ENCODE assay signal across 2 cellular contexts in the genomic region with DNA sequence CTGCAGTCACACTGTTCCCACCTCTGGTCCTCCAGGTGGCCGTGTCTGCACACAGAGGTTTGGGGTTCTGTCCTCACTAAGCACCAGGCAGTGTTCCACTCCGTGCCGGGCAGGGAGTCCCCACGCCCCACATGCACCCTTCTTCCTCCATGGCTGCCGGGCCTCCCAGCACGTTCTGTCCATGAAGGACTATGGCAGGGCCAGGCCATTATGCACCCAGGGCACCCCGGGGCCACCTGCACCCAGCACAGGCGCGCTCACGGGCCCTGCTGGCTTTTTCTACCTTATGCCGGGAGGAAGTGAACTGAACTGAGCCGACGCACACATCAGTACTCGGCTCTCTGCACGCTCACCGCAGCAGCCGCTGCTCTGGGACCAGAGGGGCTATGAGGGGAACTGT.
A peak's percentile ranks its signal among the peaks of the same experiment; 100 is the strongest.
TF ChIP-seq lines count a peak whose summit lies in the region.

No MANE protein-coding gene starts in this region.

TF ChIP-seq in K562, 482 proteins besides CTCF, POLR2A, EP300 and RAD21 (continues in another document):
- TF ChIP-seq ARID1B (IDR thresholded peaks at IDR 0.05) = no peak
- peak; percentile 65 for TF ChIP-seq RBFOX2 (IDR thresholded peaks at IDR 0.05; ENCODE audit: low read depth, low read length)
- no peak for TF ChIP-seq MCM5 (IDR thresholded peaks at IDR 0.05; ENCODE audit: low read depth)
- no peak for TF ChIP-seq CAMTA2 (CRISPR knock-in tag; conservative IDR thresholded peaks at IDR 0.05)
- TF ChIP-seq ZNF143 (CRISPR knock-in tag; IDR thresholded peaks at IDR 0.05) = no peak
- no peak for TF ChIP-seq DPF2 (IDR thresholded peaks at IDR 0.05)
- TF ChIP-seq POLR2G (IDR thresholded peaks at IDR 0.05; ENCODE audit: low read depth, low read length) = peak; percentile 69; the same call in 1 of the 2 replicates
- no peak for TF ChIP-seq GTF2F1 (IDR thresholded peaks at IDR 0.05; ENCODE audit: low read depth, low read length)
- TF ChIP-seq MTF1 (CRISPR knock-in tag; IDR thresholded peaks at IDR 0.05; ENCODE audit: borderline replicate concordance) = no peak
- TF ChIP-seq, protein P1, sequence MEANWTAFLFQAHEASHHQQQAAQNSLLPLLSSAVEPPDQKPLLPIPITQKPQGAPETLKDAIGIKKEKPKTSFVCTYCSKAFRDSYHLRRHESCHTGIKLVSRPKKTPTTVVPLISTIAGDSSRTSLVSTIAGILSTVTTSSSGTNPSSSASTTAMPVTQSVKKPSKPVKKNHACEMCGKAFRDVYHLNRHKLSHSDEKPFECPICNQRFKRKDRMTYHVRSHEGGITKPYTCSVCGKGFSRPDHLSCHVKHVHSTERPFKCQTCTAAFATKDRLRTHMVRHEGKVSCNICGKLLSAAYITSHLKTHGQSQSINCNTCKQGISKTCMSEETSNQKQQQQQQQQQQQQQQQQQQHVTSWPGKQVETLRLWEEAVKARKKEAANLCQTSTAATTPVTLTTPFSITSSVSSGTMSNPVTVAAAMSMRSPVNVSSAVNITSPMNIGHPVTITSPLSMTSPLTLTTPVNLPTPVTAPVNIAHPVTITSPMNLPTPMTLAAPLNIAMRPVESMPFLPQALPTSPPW (CRISPR knock-in tag; IDR thresholded peaks at IDR 0.05) = no peak
- TF ChIP-seq ZNF316 (IDR thresholded peaks at IDR 0.05) = no peak
- TF ChIP-seq ZNF449 (CRISPR knock-in tag; IDR thresholded peaks at IDR 0.05) = no peak
- TF ChIP-seq GABPA (tag; conservative IDR thresholded peaks at IDR 0.05; ENCODE audit: low read depth) = no peak
- TF ChIP-seq TAF9B (IDR thresholded peaks at IDR 0.05; ENCODE audit: partially characterized antibody) = no peak
- no peak for TF ChIP-seq PKNOX1 (IDR thresholded peaks at IDR 0.05)
- peak; percentile 32 for TF ChIP-seq RBM22 (IDR thresholded peaks at IDR 0.05; ENCODE audit: low read depth, low read length, poor library complexity, severe bottlenecking)
- no peak for TF ChIP-seq L3MBTL2 (IDR thresholded peaks at IDR 0.05)
- no peak for TF ChIP-seq HEY1 (CRISPR knock-in tag; IDR thresholded peaks at IDR 0.05; ENCODE audit: borderline replicate concordance)
- TF ChIP-seq, protein P2, sequence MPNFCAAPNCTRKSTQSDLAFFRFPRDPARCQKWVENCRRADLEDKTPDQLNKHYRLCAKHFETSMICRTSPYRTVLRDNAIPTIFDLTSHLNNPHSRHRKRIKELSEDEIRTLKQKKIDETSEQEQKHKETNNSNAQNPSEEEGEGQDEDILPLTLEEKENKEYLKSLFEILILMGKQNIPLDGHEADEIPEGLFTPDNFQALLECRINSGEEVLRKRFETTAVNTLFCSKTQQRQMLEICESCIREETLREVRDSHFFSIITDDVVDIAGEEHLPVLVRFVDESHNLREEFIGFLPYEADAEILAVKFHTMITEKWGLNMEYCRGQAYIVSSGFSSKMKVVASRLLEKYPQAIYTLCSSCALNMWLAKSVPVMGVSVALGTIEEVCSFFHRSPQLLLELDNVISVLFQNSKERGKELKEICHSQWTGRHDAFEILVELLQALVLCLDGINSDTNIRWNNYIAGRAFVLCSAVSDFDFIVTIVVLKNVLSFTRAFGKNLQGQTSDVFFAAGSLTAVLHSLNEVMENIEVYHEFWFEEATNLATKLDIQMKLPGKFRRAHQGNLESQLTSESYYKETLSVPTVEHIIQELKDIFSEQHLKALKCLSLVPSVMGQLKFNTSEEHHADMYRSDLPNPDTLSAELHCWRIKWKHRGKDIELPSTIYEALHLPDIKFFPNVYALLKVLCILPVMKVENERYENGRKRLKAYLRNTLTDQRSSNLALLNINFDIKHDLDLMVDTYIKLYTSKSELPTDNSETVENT (CRISPR knock-in tag; IDR thresholded peaks at IDR 0.05) = no peak

TF ChIP-seq in GM12891, 5 proteins besides CTCF, POLR2A, EP300 and RAD21:
- no peak for TF ChIP-seq POLR2AphosphoS5 (IDR thresholded peaks at IDR 0.05; ENCODE audit: low read depth, low read length)
- no peak for TF ChIP-seq PAX5 (IDR thresholded peaks at IDR 0.05; ENCODE audit: insufficient read depth, low read length, severe bottlenecking)
- TF ChIP-seq TAF1 (IDR thresholded peaks at IDR 0.05; ENCODE audit: low read depth, low read length) = no peak
- no peak for TF ChIP-seq POU2F2 (IDR thresholded peaks at IDR 0.05; ENCODE audit: low read depth, low read length)
- TF ChIP-seq SPI1 (IDR thresholded peaks at IDR 0.05; ENCODE audit: low read depth, low read length) = no peak
